1 cellular context compared by ENCODE assay signal in the genomic region with DNA sequence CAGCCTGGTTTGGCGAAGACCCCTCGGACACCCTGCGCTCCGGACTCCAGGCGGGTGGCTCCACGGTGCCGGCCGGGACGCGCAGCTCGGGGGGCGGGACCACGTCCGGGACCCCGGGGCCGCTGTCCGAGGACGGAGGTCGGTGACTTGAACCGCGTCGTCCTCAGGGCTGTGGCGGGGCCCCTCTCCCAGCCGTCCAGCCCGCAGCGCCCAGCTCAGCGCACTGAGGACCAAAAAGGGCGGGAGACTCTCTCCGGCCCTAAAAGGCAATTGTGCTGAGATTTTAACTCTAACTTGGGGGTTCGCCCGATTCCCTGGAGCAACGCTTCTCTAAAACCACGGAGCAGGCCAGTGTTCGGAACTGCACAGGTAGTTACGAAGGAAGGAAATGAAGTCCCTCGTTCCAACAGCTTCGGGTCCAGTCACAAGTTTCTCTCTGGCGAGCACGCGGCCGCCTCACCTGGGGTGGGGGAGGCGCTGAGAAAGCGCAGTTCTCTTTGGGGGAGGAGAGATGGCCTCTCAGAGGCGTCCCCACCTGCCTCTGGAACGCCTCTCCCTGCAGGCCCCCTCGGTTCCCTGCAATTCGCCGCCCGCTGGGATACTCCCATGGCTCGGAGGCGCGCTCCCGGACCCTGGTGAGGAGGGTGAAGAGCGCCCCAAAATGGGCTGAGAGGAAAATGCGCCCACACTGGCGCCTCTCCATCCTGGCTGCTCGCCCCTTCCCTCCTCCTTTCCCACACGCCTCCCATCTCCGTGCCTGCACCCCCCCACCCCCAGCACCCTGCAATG.
TF ChIP-seq lines count a peak whose summit lies in the region.

No MANE protein-coding gene starts in this region.

TF ChIP-seq in WTC11, 78 proteins besides CTCF, POLR2A, EP300 and RAD21 (continued from another document and continues in another):
- TF ChIP-seq, protein P1, sequence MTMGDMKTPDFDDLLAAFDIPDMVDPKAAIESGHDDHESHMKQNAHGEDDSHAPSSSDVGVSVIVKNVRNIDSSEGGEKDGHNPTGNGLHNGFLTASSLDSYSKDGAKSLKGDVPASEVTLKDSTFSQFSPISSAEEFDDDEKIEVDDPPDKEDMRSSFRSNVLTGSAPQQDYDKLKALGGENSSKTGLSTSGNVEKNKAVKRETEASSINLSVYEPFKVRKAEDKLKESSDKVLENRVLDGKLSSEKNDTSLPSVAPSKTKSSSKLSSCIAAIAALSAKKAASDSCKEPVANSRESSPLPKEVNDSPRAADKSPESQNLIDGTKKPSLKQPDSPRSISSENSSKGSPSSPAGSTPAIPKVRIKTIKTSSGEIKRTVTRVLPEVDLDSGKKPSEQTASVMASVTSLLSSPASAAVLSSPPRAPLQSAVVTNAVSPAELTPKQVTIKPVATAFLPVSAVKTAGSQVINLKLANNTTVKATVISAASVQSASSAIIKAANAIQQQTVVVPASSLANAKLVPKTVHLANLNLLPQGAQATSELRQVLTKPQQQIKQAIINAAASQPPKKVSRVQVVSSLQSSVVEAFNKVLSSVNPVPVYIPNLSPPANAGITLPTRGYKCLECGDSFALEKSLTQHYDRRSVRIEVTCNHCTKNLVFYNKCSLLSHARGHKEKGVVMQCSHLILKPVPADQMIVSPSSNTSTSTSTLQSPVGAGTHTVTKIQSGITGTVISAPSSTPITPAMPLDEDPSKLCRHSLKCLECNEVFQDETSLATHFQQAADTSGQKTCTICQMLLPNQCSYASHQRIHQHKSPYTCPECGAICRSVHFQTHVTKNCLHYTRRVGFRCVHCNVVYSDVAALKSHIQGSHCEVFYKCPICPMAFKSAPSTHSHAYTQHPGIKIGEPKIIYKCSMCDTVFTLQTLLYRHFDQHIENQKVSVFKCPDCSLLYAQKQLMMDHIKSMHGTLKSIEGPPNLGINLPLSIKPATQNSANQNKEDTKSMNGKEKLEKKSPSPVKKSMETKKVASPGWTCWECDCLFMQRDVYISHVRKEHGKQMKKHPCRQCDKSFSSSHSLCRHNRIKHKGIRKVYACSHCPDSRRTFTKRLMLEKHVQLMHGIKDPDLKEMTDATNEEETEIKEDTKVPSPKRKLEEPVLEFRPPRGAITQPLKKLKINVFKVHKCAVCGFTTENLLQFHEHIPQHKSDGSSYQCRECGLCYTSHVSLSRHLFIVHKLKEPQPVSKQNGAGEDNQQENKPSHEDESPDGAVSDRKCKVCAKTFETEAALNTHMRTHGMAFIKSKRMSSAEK (CRISPR knock-in tag; IDR thresholded peaks at IDR 0.05; ENCODE audit: borderline replicate concordance): no peak
- TF ChIP-seq, protein P2, sequence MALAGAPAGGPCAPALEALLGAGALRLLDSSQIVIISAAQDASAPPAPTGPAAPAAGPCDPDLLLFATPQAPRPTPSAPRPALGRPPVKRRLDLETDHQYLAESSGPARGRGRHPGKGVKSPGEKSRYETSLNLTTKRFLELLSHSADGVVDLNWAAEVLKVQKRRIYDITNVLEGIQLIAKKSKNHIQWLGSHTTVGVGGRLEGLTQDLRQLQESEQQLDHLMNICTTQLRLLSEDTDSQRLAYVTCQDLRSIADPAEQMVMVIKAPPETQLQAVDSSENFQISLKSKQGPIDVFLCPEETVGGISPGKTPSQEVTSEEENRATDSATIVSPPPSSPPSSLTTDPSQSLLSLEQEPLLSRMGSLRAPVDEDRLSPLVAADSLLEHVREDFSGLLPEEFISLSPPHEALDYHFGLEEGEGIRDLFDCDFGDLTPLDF (CRISPR knock-in tag; IDR thresholded peaks at IDR 0.05): no peak
- TF ChIP-seq, protein P3, sequence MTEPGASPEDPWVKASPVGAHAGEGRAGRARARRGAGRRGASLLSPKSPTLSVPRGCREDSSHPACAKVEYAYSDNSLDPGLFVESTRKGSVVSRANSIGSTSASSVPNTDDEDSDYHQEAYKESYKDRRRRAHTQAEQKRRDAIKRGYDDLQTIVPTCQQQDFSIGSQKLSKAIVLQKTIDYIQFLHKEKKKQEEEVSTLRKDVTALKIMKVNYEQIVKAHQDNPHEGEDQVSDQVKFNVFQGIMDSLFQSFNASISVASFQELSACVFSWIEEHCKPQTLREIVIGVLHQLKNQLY (CRISPR knock-in tag; IDR thresholded peaks at IDR 0.05): no peak
- TF ChIP-seq RORB (CRISPR knock-in tag; IDR thresholded peaks at IDR 0.05): no peak
- no peak for TF ChIP-seq GABPB1 (CRISPR knock-in tag; IDR thresholded peaks at IDR 0.05)
- TF ChIP-seq, protein P4, sequence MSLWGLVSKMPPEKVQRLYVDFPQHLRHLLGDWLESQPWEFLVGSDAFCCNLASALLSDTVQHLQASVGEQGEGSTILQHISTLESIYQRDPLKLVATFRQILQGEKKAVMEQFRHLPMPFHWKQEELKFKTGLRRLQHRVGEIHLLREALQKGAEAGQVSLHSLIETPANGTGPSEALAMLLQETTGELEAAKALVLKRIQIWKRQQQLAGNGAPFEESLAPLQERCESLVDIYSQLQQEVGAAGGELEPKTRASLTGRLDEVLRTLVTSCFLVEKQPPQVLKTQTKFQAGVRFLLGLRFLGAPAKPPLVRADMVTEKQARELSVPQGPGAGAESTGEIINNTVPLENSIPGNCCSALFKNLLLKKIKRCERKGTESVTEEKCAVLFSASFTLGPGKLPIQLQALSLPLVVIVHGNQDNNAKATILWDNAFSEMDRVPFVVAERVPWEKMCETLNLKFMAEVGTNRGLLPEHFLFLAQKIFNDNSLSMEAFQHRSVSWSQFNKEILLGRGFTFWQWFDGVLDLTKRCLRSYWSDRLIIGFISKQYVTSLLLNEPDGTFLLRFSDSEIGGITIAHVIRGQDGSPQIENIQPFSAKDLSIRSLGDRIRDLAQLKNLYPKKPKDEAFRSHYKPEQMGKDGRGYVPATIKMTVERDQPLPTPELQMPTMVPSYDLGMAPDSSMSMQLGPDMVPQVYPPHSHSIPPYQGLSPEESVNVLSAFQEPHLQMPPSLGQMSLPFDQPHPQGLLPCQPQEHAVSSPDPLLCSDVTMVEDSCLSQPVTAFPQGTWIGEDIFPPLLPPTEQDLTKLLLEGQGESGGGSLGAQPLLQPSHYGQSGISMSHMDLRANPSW (CRISPR knock-in tag; conservative IDR thresholded peaks at IDR 0.05; ENCODE audit: low read depth): no peak
- TF ChIP-seq ZBTB21 (CRISPR knock-in tag; IDR thresholded peaks at IDR 0.05; ENCODE audit: borderline replicate concordance): no peak
- TF ChIP-seq, protein P5, sequence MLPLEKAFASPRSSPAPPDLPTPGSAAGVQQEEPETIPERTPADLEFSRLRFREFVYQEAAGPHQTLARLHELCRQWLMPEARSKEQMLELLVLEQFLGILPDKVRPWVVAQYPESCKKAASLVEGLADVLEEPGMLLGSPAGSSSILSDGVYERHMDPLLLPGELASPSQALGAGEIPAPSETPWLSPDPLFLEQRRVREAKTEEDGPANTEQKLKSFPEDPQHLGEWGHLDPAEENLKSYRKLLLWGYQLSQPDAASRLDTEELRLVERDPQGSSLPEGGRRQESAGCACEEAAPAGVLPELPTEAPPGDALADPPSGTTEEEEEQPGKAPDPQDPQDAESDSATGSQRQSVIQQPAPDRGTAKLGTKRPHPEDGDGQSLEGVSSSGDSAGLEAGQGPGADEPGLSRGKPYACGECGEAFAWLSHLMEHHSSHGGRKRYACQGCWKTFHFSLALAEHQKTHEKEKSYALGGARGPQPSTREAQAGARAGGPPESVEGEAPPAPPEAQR (CRISPR knock-in tag; IDR thresholded peaks at IDR 0.05): no peak
- no peak for TF ChIP-seq TCF7 (CRISPR knock-in tag; IDR thresholded peaks at IDR 0.05; ENCODE audit: low read depth)
- TF ChIP-seq ZNF121 (CRISPR knock-in tag; IDR thresholded peaks at IDR 0.05): no peak
- TF ChIP-seq, protein P6, sequence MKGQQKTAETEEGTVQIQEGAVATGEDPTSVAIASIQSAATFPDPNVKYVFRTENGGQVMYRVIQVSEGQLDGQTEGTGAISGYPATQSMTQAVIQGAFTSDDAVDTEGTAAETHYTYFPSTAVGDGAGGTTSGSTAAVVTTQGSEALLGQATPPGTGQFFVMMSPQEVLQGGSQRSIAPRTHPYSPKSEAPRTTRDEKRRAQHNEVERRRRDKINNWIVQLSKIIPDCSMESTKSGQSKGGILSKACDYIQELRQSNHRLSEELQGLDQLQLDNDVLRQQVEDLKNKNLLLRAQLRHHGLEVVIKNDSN (CRISPR knock-in tag; IDR thresholded peaks at IDR 0.05): peak; percentile 24; the same call in 1 of the 2 replicates
- TF ChIP-seq, protein P7, sequence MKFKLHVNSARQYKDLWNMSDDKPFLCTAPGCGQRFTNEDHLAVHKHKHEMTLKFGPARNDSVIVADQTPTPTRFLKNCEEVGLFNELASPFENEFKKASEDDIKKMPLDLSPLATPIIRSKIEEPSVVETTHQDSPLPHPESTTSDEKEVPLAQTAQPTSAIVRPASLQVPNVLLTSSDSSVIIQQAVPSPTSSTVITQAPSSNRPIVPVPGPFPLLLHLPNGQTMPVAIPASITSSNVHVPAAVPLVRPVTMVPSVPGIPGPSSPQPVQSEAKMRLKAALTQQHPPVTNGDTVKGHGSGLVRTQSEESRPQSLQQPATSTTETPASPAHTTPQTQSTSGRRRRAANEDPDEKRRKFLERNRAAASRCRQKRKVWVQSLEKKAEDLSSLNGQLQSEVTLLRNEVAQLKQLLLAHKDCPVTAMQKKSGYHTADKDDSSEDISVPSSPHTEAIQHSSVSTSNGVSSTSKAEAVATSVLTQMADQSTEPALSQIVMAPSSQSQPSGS (CRISPR knock-in tag; IDR thresholded peaks at IDR 0.05; ENCODE audit: borderline replicate concordance, low read depth): no peak
- peak; percentile 65; the same call in 1 of the 2 replicates for TF ChIP-seq CREM (CRISPR knock-in tag; IDR thresholded peaks at IDR 0.05)
- no peak for TF ChIP-seq ZNF219 (CRISPR knock-in tag; IDR thresholded peaks at IDR 0.05; ENCODE audit: borderline replicate concordance)
- TF ChIP-seq, protein P8, sequence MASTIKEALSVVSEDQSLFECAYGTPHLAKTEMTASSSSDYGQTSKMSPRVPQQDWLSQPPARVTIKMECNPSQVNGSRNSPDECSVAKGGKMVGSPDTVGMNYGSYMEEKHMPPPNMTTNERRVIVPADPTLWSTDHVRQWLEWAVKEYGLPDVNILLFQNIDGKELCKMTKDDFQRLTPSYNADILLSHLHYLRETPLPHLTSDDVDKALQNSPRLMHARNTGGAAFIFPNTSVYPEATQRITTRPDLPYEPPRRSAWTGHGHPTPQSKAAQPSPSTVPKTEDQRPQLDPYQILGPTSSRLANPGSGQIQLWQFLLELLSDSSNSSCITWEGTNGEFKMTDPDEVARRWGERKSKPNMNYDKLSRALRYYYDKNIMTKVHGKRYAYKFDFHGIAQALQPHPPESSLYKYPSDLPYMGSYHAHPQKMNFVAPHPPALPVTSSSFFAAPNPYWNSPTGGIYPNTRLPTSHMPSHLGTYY (CRISPR knock-in tag; IDR thresholded peaks at IDR 0.05): no peak
- no peak for TF ChIP-seq FOXP1 (CRISPR knock-in tag; IDR thresholded peaks at IDR 0.05; ENCODE audit: borderline replicate concordance)
- TF ChIP-seq, protein P9, sequence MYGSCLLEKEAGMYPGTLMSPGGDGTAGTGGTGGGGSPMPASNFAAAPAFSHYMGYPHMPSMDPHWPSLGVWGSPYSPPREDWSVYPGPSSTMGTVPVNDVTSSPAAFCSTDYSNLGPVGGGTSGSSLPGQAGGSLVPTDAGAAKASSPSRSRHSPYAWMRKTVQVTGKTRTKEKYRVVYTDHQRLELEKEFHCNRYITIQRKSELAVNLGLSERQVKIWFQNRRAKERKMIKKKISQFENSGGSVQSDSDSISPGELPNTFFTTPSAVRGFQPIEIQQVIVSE (CRISPR knock-in tag; IDR thresholded peaks at IDR 0.05; ENCODE audit: borderline replicate concordance): no peak
- no peak for TF ChIP-seq ELF4 (CRISPR knock-in tag; IDR thresholded peaks at IDR 0.05; ENCODE audit: low read depth)
- no peak for TF ChIP-seq SMAD4 (CRISPR knock-in tag; IDR thresholded peaks at IDR 0.05)
- TF ChIP-seq, protein P10, sequence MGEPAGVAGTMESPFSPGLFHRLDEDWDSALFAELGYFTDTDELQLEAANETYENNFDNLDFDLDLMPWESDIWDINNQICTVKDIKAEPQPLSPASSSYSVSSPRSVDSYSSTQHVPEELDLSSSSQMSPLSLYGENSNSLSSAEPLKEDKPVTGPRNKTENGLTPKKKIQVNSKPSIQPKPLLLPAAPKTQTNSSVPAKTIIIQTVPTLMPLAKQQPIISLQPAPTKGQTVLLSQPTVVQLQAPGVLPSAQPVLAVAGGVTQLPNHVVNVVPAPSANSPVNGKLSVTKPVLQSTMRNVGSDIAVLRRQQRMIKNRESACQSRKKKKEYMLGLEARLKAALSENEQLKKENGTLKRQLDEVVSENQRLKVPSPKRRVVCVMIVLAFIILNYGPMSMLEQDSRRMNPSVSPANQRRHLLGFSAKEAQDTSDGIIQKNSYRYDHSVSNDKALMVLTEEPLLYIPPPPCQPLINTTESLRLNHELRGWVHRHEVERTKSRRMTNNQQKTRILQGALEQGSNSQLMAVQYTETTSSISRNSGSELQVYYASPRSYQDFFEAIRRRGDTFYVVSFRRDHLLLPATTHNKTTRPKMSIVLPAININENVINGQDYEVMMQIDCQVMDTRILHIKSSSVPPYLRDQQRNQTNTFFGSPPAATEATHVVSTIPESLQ (CRISPR knock-in tag; IDR thresholded peaks at IDR 0.05): no peak
- TF ChIP-seq, protein P11, sequence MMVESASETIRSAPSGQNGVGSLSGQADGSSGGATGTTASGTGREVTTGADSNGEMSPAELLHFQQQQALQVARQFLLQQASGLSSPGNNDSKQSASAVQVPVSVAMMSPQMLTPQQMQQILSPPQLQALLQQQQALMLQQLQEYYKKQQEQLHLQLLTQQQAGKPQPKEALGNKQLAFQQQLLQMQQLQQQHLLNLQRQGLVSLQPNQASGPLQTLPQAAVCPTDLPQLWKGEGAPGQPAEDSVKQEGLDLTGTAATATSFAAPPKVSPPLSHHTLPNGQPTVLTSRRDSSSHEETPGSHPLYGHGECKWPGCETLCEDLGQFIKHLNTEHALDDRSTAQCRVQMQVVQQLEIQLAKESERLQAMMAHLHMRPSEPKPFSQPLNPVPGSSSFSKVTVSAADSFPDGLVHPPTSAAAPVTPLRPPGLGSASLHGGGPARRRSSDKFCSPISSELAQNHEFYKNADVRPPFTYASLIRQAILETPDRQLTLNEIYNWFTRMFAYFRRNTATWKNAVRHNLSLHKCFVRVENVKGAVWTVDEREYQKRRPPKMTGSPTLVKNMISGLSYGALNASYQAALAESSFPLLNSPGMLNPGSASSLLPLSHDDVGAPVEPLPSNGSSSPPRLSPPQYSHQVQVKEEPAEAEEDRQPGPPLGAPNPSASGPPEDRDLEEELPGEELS (CRISPR knock-in tag; IDR thresholded peaks at IDR 0.05): no peak
